ENCODE assay signal across 1 cellular context in the genomic region with DNA sequence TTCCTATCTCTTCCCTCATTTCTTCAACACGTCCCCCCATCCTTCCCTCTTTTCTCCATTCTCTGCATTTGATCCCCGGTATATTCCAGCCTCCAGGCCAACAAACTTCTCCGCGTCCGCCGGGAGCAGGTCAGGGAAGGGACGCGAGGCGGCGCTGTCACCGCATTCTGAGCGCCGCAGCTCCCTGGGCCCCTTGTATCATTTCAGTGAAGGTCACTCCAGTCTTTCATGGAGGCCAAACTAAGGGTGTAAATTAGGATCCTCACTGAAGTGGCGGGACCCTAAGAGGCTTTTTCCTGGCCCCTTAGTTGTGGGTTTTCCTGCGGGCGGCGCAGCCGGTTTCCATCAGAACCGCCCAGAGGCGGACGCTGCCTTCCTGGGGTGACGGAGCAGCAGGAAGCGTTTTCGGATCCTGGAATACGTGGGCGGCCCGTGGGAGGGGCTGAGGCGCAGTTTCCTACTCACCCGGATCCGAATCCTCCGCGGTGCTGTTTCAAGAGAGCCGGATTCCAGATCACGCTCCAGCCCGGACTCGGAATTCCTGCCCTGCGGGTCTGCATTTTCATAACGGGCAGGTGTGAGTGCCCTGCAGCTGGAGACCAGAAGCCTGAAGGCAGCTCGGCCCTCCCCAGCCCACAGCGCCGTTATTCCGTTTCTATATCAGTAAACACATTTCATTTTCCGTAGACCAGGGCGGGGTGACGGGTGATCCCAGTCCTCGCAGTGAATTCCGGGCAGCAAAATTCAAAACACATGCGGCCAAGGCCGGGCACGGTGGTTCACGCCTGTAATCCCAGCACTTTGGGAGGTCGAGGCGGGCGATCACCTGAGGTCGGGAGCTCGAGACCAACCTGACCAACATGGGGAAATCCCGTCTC.
TF ChIP-seq lines count a peak whose summit lies in the region.

No MANE protein-coding gene starts in this region.

TF ChIP-seq in HEK293, 187 proteins besides CTCF, POLR2A, EP300 and RAD21 (continued from another document and continues in another):
- TF ChIP-seq ZNF660 (tag by site-specific recombination; IDR thresholded peaks at IDR 0.05) (peak; percentile 89), ZNF560 (tag by site-specific recombination; IDR thresholded peaks at IDR 0.05; ENCODE audit: borderline replicate concordance) (no peak), ZNF239 (tag by site-specific recombination; IDR thresholded peaks at IDR 0.05) (no peak), ZNF433 (tag by site-specific recombination; IDR thresholded peaks at IDR 0.05; ENCODE audit: low read depth) (no peak), ZNF510 (tag by site-specific recombination; IDR thresholded peaks at IDR 0.05; ENCODE audit: insufficient replicate concordance) (no peak), ZNF2 (tag by site-specific recombination; IDR thresholded peaks at IDR 0.05) (peak; percentile 95), ZNF473 (tag by site-specific recombination; IDR thresholded peaks at IDR 0.05) (no peak), SETDB1 (IDR thresholded peaks at IDR 0.05; ENCODE audit: insufficient read length, low read length) (no peak), ZNF621 (tag by site-specific recombination; IDR thresholded peaks at IDR 0.05) (no peak), ZNF311 (tag by site-specific recombination; IDR thresholded peaks at IDR 0.05; ENCODE audit: borderline replicate concordance) (no peak), KLF8 (tag by site-specific recombination; IDR thresholded peaks at IDR 0.05) (peak; percentile 74), ZNF596 (tag by site-specific recombination; IDR thresholded peaks at IDR 0.05) (no peak), ZNF792 (tag by site-specific recombination; IDR thresholded peaks at IDR 0.05) (no peak), KLF9 (tag by site-specific recombination; IDR thresholded peaks at IDR 0.05; ENCODE audit: low read depth) (no peak; the same call in 1 of the 2 replicates), SALL2 (tag by site-specific recombination; IDR thresholded peaks at IDR 0.05; ENCODE audit: borderline replicate concordance) (no peak), ZNF664 (tag by site-specific recombination; IDR thresholded peaks at IDR 0.05) (0 out of 2 replicates have a peak, but pooled peaks have one; percentile 14), ZNF350 (tag by site-specific recombination; IDR thresholded peaks at IDR 0.05) (no peak), ZNF501 (tag by site-specific recombination; IDR thresholded peaks at IDR 0.05) (peak; percentile 75), ZNF555 (tag by site-specific recombination; conservative IDR thresholded peaks at IDR 0.05) (no peak), ZNF16 (tag by site-specific recombination; IDR thresholded peaks at IDR 0.05; ENCODE audit: low read depth) (no peak), MZF1 (tag by site-specific recombination; IDR thresholded peaks at IDR 0.05; ENCODE audit: borderline replicate concordance) (peak; percentile 66; the same call in 1 of the 2 replicates), WT1 (tag by site-specific recombination; IDR thresholded peaks at IDR 0.05) (peak; percentile 22), SP7 (tag by site-specific recombination; IDR thresholded peaks at IDR 0.05) (peak; percentile 75; the same call in 1 of the 2 replicates), ZNF530 (tag by site-specific recombination; IDR thresholded peaks at IDR 0.05; ENCODE audit: low read depth) (no peak), TCF7L2 (IDR thresholded peaks at IDR 0.05; ENCODE audit: borderline replicate concordance, low read depth, low read length) (no peak), ZNF776 (tag by site-specific recombination; IDR thresholded peaks at IDR 0.05; ENCODE audit: borderline replicate concordance) (no peak), ZEB2 (tag by site-specific recombination; IDR thresholded peaks at IDR 0.05) (peak; percentile 75), ZNF701 (tag by site-specific recombination; IDR thresholded peaks at IDR 0.05) (no peak), ZBTB48 (tag by site-specific recombination; IDR thresholded peaks at IDR 0.05) (peak; percentile 98)
- TF ChIP-seq, protein P1, sequence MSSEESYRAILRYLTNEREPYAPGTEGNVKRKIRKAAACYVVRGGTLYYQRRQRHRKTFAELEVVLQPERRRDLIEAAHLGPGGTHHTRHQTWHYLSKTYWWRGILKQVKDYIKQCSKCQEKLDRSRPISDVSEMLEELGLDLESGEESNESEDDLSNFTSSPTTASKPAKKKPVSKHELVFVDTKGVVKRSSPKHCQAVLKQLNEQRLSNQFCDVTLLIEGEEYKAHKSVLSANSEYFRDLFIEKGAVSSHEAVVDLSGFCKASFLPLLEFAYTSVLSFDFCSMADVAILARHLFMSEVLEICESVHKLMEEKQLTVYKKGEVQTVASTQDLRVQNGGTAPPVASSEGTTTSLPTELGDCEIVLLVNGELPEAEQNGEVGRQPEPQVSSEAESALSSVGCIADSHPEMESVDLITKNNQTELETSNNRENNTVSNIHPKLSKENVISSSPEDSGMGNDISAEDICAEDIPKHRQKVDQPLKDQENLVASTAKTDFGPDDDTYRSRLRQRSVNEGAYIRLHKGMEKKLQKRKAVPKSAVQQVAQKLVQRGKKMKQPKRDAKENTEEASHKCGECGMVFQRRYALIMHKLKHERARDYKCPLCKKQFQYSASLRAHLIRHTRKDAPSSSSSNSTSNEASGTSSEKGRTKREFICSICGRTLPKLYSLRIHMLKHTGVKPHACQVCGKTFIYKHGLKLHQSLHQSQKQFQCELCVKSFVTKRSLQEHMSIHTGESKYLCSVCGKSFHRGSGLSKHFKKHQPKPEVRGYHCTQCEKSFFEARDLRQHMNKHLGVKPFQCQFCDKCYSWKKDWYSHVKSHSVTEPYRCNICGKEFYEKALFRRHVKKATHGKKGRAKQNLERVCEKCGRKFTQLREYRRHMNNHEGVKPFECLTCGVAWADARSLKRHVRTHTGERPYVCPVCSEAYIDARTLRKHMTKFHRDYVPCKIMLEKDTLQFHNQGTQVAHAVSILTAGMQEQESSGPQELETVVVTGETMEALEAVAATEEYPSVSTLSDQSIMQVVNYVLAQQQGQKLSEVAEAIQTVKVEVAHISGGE (tag by site-specific recombination; conservative IDR thresholded peaks at IDR 0.05; ENCODE audit: low read depth): peak; percentile 48; the same call in 1 of the 2 replicates
- TF ChIP-seq, protein P2, sequence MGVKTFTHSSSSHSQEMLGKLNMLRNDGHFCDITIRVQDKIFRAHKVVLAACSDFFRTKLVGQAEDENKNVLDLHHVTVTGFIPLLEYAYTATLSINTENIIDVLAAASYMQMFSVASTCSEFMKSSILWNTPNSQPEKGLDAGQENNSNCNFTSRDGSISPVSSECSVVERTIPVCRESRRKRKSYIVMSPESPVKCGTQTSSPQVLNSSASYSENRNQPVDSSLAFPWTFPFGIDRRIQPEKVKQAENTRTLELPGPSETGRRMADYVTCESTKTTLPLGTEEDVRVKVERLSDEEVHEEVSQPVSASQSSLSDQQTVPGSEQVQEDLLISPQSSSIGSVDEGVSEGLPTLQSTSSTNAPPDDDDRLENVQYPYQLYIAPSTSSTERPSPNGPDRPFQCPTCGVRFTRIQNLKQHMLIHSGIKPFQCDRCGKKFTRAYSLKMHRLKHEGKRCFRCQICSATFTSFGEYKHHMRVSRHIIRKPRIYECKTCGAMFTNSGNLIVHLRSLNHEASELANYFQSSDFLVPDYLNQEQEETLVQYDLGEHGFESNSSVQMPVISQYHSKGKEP (tag by site-specific recombination; IDR thresholded peaks at IDR 0.05): 0 out of 2 replicates have a peak, but pooled peaks have one; percentile 5
- TF ChIP-seq, protein P3, sequence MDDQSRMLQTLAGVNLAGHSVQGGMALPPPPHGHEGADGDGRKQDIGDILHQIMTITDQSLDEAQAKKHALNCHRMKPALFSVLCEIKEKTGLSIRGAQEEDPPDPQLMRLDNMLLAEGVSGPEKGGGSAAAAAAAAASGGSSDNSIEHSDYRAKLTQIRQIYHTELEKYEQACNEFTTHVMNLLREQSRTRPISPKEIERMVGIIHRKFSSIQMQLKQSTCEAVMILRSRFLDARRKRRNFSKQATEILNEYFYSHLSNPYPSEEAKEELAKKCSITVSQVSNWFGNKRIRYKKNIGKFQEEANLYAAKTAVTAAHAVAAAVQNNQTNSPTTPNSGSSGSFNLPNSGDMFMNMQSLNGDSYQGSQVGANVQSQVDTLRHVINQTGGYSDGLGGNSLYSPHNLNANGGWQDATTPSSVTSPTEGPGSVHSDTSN (CRISPR knock-in tag; IDR thresholded peaks at IDR 0.05): peak; percentile 52; the same call in 1 of the 2 replicates
- TF ChIP-seq, protein P4, sequence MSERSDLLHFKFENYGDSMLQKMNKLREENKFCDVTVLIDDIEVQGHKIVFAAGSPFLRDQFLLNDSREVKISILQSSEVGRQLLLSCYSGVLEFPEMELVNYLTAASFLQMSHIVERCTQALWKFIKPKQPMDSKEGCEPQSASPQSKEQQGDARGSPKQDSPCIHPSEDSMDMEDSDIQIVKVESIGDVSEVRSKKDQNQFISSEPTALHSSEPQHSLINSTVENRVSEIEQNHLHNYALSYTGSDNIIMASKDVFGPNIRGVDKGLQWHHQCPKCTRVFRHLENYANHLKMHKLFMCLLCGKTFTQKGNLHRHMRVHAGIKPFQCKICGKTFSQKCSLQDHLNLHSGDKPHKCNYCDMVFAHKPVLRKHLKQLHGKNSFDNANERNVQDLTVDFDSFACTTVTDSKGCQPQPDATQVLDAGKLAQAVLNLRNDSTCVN (tag by site-specific recombination; optimal IDR thresholded peaks at IDR 0.05): peak; percentile 40
- TF ChIP-seq, protein P5, sequence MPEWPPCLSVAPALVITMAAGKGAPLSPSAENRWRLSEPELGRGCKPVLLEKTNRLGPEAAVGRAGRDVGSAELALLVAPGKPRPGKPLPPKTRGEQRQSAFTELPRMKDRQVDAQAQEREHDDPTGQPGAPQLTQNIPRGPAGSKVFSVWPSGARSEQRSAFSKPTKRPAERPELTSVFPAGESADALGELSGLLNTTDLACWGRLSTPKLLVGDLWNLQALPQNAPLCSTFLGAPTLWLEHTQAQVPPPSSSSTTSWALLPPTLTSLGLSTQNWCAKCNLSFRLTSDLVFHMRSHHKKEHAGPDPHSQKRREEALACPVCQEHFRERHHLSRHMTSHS (tag by site-specific recombination; IDR thresholded peaks at IDR 0.05): no peak
- TF ChIP-seq, protein P6, sequence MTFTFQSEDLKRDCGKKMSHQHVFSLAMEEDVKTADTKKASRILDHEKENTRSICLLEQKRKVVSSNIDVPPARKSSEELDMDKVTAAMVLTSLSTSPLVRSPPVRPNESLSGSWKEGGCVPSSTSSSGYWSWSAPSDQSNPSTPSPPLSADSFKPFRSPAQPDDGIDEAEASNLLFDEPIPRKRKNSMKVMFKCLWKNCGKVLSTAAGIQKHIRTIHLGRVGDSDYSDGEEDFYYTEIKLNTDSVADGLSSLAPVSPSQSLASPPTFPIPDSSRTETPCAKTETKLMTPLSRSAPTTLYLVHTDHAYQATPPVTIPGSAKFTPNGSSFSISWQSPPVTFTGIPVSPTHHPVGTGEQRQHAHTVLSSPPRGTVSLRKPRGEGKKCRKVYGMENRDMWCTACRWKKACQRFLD (tag by site-specific recombination; IDR thresholded peaks at IDR 0.05): no peak
- TF ChIP-seq, protein P7, sequence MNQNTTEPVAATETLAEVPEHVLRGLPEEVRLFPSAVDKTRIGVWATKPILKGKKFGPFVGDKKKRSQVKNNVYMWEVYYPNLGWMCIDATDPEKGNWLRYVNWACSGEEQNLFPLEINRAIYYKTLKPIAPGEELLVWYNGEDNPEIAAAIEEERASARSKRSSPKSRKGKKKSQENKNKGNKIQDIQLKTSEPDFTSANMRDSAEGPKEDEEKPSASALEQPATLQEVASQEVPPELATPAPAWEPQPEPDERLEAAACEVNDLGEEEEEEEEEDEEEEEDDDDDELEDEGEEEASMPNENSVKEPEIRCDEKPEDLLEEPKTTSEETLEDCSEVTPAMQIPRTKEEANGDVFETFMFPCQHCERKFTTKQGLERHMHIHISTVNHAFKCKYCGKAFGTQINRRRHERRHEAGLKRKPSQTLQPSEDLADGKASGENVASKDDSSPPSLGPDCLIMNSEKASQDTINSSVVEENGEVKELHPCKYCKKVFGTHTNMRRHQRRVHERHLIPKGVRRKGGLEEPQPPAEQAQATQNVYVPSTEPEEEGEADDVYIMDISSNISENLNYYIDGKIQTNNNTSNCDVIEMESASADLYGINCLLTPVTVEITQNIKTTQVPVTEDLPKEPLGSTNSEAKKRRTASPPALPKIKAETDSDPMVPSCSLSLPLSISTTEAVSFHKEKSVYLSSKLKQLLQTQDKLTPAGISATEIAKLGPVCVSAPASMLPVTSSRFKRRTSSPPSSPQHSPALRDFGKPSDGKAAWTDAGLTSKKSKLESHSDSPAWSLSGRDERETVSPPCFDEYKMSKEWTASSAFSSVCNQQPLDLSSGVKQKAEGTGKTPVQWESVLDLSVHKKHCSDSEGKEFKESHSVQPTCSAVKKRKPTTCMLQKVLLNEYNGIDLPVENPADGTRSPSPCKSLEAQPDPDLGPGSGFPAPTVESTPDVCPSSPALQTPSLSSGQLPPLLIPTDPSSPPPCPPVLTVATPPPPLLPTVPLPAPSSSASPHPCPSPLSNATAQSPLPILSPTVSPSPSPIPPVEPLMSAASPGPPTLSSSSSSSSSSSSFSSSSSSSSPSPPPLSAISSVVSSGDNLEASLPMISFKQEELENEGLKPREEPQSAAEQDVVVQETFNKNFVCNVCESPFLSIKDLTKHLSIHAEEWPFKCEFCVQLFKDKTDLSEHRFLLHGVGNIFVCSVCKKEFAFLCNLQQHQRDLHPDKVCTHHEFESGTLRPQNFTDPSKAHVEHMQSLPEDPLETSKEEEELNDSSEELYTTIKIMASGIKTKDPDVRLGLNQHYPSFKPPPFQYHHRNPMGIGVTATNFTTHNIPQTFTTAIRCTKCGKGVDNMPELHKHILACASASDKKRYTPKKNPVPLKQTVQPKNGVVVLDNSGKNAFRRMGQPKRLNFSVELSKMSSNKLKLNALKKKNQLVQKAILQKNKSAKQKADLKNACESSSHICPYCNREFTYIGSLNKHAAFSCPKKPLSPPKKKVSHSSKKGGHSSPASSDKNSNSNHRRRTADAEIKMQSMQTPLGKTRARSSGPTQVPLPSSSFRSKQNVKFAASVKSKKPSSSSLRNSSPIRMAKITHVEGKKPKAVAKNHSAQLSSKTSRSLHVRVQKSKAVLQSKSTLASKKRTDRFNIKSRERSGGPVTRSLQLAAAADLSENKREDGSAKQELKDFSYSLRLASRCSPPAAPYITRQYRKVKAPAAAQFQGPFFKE (tag by site-specific recombination; IDR thresholded peaks at IDR 0.05; ENCODE audit: borderline replicate concordance): 0 out of 2 replicates have a peak, but pooled peaks have one; percentile 41
